Comparison of ENCODE assay signal across 9 cellular contexts in genomic region chr19:54168174-54168917, GRCh38. TPM values are rescaled to one million over a fixed set of nuclear protein-coding genes. Genes with fewer than 3 reads are reported as not detected.
DNase-seq lines count a peak whose midpoint lies in the region; ATAC-seq and TF ChIP-seq lines count a peak whose summit lies in the region.
"Had no signal": no experiment of that assay in that cellular context is flagged by ENCODE, and none has a peak within 500 bp of the region (broad histone marks: within the 10 kb centered on the region; RNA-seq: fewer than 3 reads in every experiment).

No MANE protein-coding gene starts in this region.

- H3K4me3 ChIP-seq in choroid plexus epithelial cell (ENCODE audit: low read depth, low read length) = no peak overlapping the region
- H3K4me3 ChIP-seq in lower leg skin (ENCODE audit: low read depth, poor library complexity, severe bottlenecking) = no peak overlapping the region

- H3K4me1 Mint-ChIP-seq in activated CD4-positive, alpha-beta T cell treated with anti-CD3 and anti-CD28 coated beads, Interleukin-2, amount 10 ng/mL, durations not matched to agents 7 days and 5 days = peaks cover 23% of the 10 kb centered on the region

- H3K27me3 Mint-ChIP-seq in activated CD4-positive, alpha-beta T cell treated with anti-CD3 and anti-CD28 coated beads, Interleukin-2, amount 10 ng/mL, durations not matched to agents 7 days and 5 days = no peaks in the 10 kb centered on the region

- no peaks in the 10 kb centered on the region for H3K9me3 Mint-ChIP-seq in activated CD4-positive, alpha-beta T cell treated with anti-CD3 and anti-CD28 coated beads, Interleukin-2, amount 10 ng/mL, durations not matched to agents 7 days and 5 days

- no peak overlapping the region for H3K4me3 Mint-ChIP-seq in activated CD4-positive, alpha-beta T cell treated with anti-CD3 and anti-CD28 coated beads, Interleukin-2, amount 10 ng/mL, durations not matched to agents 7 days and 5 days

- POLR2A ChIA-PET in activated CD4-positive, alpha-beta T cell treated with anti-CD3 and anti-CD28 coated beads, Interleukin-2, amount 10 ng/mL, durations not matched to agents 7 days and 5 days (lab: Charles Lee) = no interaction called here

- H3K36me3 Mint-ChIP-seq in activated CD4-positive, alpha-beta T cell treated with anti-CD3 and anti-CD28 coated beads, Interleukin-2, amount 10 ng/mL, durations not matched to agents 7 days and 5 days (ENCODE audit: low read depth) = no peaks in the 10 kb centered on the region

- peak; percentile 88 for TF ChIP-seq CTCF in choroid plexus epithelial cell (conservative IDR thresholded peaks at IDR 0.05; ENCODE audit: low read depth, low read length)
- TF ChIP-seq CTCF in lower leg skin (IDR thresholded peaks at IDR 0.05) = peak in 1 of 3 donors; percentile 73

- ATAC-seq in HG03280 (IDR thresholded peaks at IDR 0.05; ENCODE audit: unreplicated experiment) (peak; percentile 48), GM19463 (IDR thresholded peaks at IDR 0.05; ENCODE audit: unreplicated experiment) (no peak)

- 21 to 26% methylated on average over 25 of the region's 25 CpGs for WGBS in lower leg skin, 2 donors

- intact Hi-C loops in lower leg skin (cut with DNase I; ENCODE audit: low total_unique reads) = loop anchor here (5.0 kb wide), 1 partner anchor 64 kb away; no protein-coding TSS in a partner anchor

- TF ChIP-seq POLR2A in lower leg skin (IDR thresholded peaks at IDR 0.05) = no peak

- H3K27ac Mint-ChIP-seq in activated CD4-positive, alpha-beta T cell treated with anti-CD3 and anti-CD28 coated beads, Interleukin-2, amount 10 ng/mL, durations not matched to agents 7 days and 5 days = no peak overlapping the region

- CTCF ChIA-PET in activated CD4-positive, alpha-beta T cell treated with anti-CD3 and anti-CD28 coated beads, Interleukin-2, amount 10 ng/mL, durations not matched to agents 7 days and 5 days (lab: Charles Lee) = interaction anchor here (0.5 to 3.9 kb wide), 8 partner anchors 9 to 825 kb away, joined by 3 to 27 read pairs (median 5); partner anchors contain the start of genes CNOT3, LENG1 and MBOAT7

- DNase-seq in DMS 273 (lab: John Stamatoyannopoulos, UW; ENCODE audit: unreplicated experiment) (peak; percentile 96), NCI-H774 (lab: John Stamatoyannopoulos, UW) (peak; percentile 68), choroid plexus epithelial cell (ENCODE audit: low read depth) (peak; percentile 89), lower leg skin (ENCODE audit: low spot score in 2 of 2) (peak; percentile 86 to 98)
- DNase-seq in activated CD4-positive, alpha-beta T cell treated with anti-CD3 and anti-CD28 coated beads, Interleukin-2, amount 10 ng/mL, durations not matched to agents 7 days and 5 days = peak; percentile 89
- peak; percentile 77 to 92 (median 91) for DNase-seq in stimulated activated CD4-positive, alpha-beta T cell treated with anti-CD3 and anti-CD28 coated beads, TNF-alpha, amount 100 ng/mL, for 48 hours (ENCODE audit: low read depth in 3 of 3)

RNA-seq across cellular contexts. Expression of gene TMC4, which starts 4.6 kb away (rescaled TPM):
- 1 to 10 TPM; 4.6 to 4.9 TPM for total RNA-seq in activated CD4-positive, alpha-beta T cell treated with anti-CD3 and anti-CD28 coated beads, Interleukin-2, amount 10 ng/mL, durations not matched to agents 7 days and 5 days
- 1 to 10 TPM; 2.4 to 9.3 (median 6.3) TPM for total RNA-seq in lower leg skin
- total RNA-seq: activated CD8-positive, alpha-beta memory T cell treated with anti-CD3 and anti-CD28 coated beads for 36 hours had no signal

RNA-seq across cellular contexts. Expression of gene LENG1, which starts 8.8 kb away (rescaled TPM):
- 1 to 10 TPM; 7.6 to 9.1 TPM for total RNA-seq in activated CD4-positive, alpha-beta T cell treated with anti-CD3 and anti-CD28 coated beads, Interleukin-2, amount 10 ng/mL, durations not matched to agents 7 days and 5 days
- total RNA-seq in lower leg skin = 1 to 10 TPM; 6.0 to 8.4 (median 6.6) TPM

RNA-seq across cellular contexts. Expression of gene MBOAT7, which starts 21.0 kb away (rescaled TPM):
- total RNA-seq in activated CD4-positive, alpha-beta T cell treated with anti-CD3 and anti-CD28 coated beads, Interleukin-2, amount 10 ng/mL, durations not matched to agents 7 days and 5 days = 10 to 100 TPM; 56.0 to 61.0 TPM
- total RNA-seq in lower leg skin = 100 to 1,000 TPM in 1 of 4 donors, 10 to 100 TPM in 3; 57.4 to 117 (median 62.2) TPM

RNA-seq across cellular contexts. Expression of gene TSEN34, which starts 22.8 kb away (rescaled TPM):
- total RNA-seq in activated CD4-positive, alpha-beta T cell treated with anti-CD3 and anti-CD28 coated beads, Interleukin-2, amount 10 ng/mL, durations not matched to agents 7 days and 5 days = 10 to 100 TPM in 1 of 2 experiments, 1 to 10 TPM in 1; 7.9 to 10.2 TPM
- total RNA-seq in lower leg skin = 100 to 1,000 TPM in 2 of 4 donors, 10 to 100 TPM in 2; 80.5 to 118 (median 107) TPM

RNA-seq across cellular contexts. Expression of gene CNOT3, which starts 30.8 kb away (rescaled TPM):
- total RNA-seq in activated CD4-positive, alpha-beta T cell treated with anti-CD3 and anti-CD28 coated beads, Interleukin-2, amount 10 ng/mL, durations not matched to agents 7 days and 5 days = 10 to 100 TPM; 63.7 to 64.8 TPM
- total RNA-seq in lower leg skin = 10 to 100 TPM; 19.5 to 56.9 (median 37.1) TPM
